19 cellular contexts compared by ENCODE assay signal in the genomic region with DNA sequence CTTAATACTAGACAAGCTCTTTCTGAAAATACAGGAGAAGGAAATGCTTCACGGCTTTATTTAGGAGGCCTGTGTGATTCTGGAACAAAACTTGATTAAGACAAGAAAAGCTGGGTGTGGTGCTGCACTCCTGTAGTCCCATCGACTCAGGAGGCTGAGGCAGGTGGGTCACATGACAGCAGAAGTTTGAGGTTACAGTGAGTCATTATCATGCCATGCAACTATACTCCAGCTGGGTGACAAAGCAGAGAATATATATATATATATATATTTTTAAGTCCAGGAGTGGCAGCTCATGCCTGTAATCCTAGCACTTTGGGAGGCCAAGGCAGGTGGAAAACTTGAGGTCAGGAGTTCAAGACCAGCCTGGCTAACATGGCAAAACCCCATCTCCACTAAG. TPM values are rescaled to one million over a fixed set of nuclear protein-coding genes. Genes with fewer than 3 reads are reported as not detected.
DNase-seq lines count a peak whose midpoint lies in the region; ATAC-seq and TF ChIP-seq lines count a peak whose summit lies in the region.
"Had no signal": no experiment of that assay in that cellular context is flagged by ENCODE, and none has a peak within 500 bp of the region (broad histone marks: within the 10 kb centered on the region; RNA-seq: fewer than 3 reads in every experiment).

No MANE protein-coding gene starts in this region.

- H3K79me2 ChIP-seq in HCT116 (ENCODE audit: insufficient read depth, low read length) = no peaks in the 10 kb centered on the region

- H3K9ac ChIP-seq in HCT116 (ENCODE audit: low read length) = 0 out of 2 replicates have a peak overlapping the region, but pooled peaks have one; percentile 8

- no peaks in the 10 kb centered on the region for H4K20me1 ChIP-seq in HCT116 (ENCODE audit: insufficient read depth)

- no peaks in the 10 kb centered on the region for H3K9me2 ChIP-seq in HCT116 (ENCODE audit: insufficient read depth)

- DNase-seq in Daoy (ENCODE audit: low read depth) (peak; percentile 70), HCT116 (ENCODE audit: low read depth, low spot score) (peak; percentile 59), RPMI7951 (ENCODE audit: low read depth) (peak; percentile 37), coronary artery (ENCODE audit: low spot score) (no peak), vagina (ENCODE audit: extremely low spot score in 2 of 2) (no peak)
- DNase-seq: activated CD4-positive, CD25-positive, alpha-beta regulatory T cell treated with anti-CD3 and anti-CD28 coated beads, Interleukin-2, amount 50 U/mL, for 72 hours; body of pancreas; DMS153; H7; Karpas-422; naive thymus-derived CD4-positive, alpha-beta T cell; NCI-H1694 treated with DMSO at 0.1 percent for 48 hours; RPMI8226; stimulated activated naive CD8-positive, alpha-beta T cell treated with anti-CD3 and anti-CD28 coated beads, Interleukin-15, amount 100 ng/mL, for 72 hours; T-helper 17 cell; uterus had no signal

- ATAC-seq in HCT116 = peak; percentile 92
- ATAC-seq in esophagus mucosa = peak; percentile 100
- ATAC-seq in GM21723 (IDR thresholded peaks at IDR 0.05; ENCODE audit: unreplicated experiment) = no peak
- ATAC-seq: body of pancreas; naive thymus-derived CD4-positive, alpha-beta T cell; stimulated activated naive CD8-positive, alpha-beta T cell treated with anti-CD3 and anti-CD28 coated beads, Interleukin-15, amount 100 ng/mL, for 72 hours; T-helper 17 cell had no signal

- H2AFZ ChIP-seq in HCT116 (ENCODE audit: low read depth, low read length, poor library complexity, severe bottlenecking) = peak overlapping the region; percentile 83

- POLR2A ChIA-PET in HCT116 (lab: Charles Lee) = no interaction called here

- no peak for TF ChIP-seq RAD21 in HCT116 (IDR thresholded peaks at IDR 0.05; ENCODE audit: low read depth)

- H3K9me3 ChIP-seq in HCT116 (ENCODE audit: control insufficient read depth in 1 of 2, insufficient read depth in 1 of 2, low read depth in 1 of 2, low read length in 2 of 2) (no peaks in the 10 kb centered on the region), vagina (peaks cover 4% of the 10 kb centered on the region)
- H3K9me3 ChIP-seq: body of pancreas, prostate gland, uterus had no signal

- TF ChIP-seq POLR2A in HCT116 (IDR thresholded peaks at IDR 0.05; ENCODE audit: borderline replicate concordance, extremely low read depth, insufficient read depth, insufficient read length) (no peak), vagina (IDR thresholded peaks at IDR 0.05) (no peak)

- H3K27ac ChIP-seq in HCT116 (ENCODE audit: low read depth, low read length) = peak overlapping the region; percentile 37; the same call in 1 of the 2 replicates
- no peak overlapping the region for H3K27ac ChIP-seq in coronary artery
- no peak overlapping the region for H3K27ac ChIP-seq in vagina
- H3K27ac ChIP-seq: body of pancreas, prostate gland, uterus had no signal

- H3K4me1 ChIP-seq in HCT116 (ENCODE audit: control insufficient read depth in 1 of 2, insufficient read depth in 2 of 2, low read length in 2 of 2) = peaks cover 7 to 16% of the 10 kb centered on the region in 2 experiments
- H3K4me1 ChIP-seq in vagina = no peaks in the 10 kb centered on the region
- H3K4me1 ChIP-seq: body of pancreas, prostate gland, uterus had no signal

- intact Hi-C loops in HCT116 (cut with micrococcal nuclease) = no loop called here
- intact Hi-C loops in vagina (cut with DNase I) = no loop called here

- peak overlapping the region; percentile 60 for H3K4me2 ChIP-seq in HCT116 (ENCODE audit: low read length)

- RAD21 ChIA-PET in HCT116 (lab: Charles Lee; ENCODE audit: low non-redundant PET in 1 of 2, low total read pairs in 2 of 2, uncharacterized antibody in 2 of 2, unreplicated experiment in 2 of 2) = no interaction called here

- CTCF ChIA-PET in HCT116 (lab: Charles Lee) = no interaction called here

- no peak for TF ChIP-seq CTCF in HCT116 (IDR thresholded peaks at IDR 0.05 in 2 of 3, conservative IDR thresholded peaks at IDR 0.05 in 1 of 3; ENCODE audit: borderline replicate concordance in 1 of 3, insufficient read depth in 1 of 3, low read depth in 2 of 3, low read length in 2 of 3)
- TF ChIP-seq CTCF in coronary artery (IDR thresholded peaks at IDR 0.05) = no peak
- TF ChIP-seq CTCF in vagina (IDR thresholded peaks at IDR 0.05) = no peak

- no TSS peak for BruUV-seq in HCT116 (replicated peaks; lab: Mats Ljungman, UMichigan)

- H3K4me3 ChIP-seq in HCT116 (replicated peaks in 1 of 2; ENCODE audit: low read depth in 1 of 2, low read length in 2 of 2) (no peak overlapping the region), coronary artery (no peak overlapping the region), vagina (no peak overlapping the region)
- H3K4me3 ChIP-seq: body of pancreas, prostate gland, uterus had no signal

- H3K36me3 ChIP-seq in HCT116 (ENCODE audit: control insufficient read depth in 1 of 2, insufficient read depth in 2 of 2, low read length in 2 of 2) (no peaks in the 10 kb centered on the region), vagina (no peaks in the 10 kb centered on the region)
- H3K36me3 ChIP-seq: prostate gland, uterus had no signal

- H3K27me3 ChIP-seq in HCT116 (ENCODE audit: insufficient read depth, low read length) (no peaks in the 10 kb centered on the region), vagina (no peaks in the 10 kb centered on the region)
- H3K27me3 ChIP-seq: body of pancreas, uterus had no signal

TF ChIP-seq in HCT116, 20 proteins besides CTCF, POLR2A, EP300 and RAD21 (continues in another document):
- TF ChIP-seq, protein P1, sequence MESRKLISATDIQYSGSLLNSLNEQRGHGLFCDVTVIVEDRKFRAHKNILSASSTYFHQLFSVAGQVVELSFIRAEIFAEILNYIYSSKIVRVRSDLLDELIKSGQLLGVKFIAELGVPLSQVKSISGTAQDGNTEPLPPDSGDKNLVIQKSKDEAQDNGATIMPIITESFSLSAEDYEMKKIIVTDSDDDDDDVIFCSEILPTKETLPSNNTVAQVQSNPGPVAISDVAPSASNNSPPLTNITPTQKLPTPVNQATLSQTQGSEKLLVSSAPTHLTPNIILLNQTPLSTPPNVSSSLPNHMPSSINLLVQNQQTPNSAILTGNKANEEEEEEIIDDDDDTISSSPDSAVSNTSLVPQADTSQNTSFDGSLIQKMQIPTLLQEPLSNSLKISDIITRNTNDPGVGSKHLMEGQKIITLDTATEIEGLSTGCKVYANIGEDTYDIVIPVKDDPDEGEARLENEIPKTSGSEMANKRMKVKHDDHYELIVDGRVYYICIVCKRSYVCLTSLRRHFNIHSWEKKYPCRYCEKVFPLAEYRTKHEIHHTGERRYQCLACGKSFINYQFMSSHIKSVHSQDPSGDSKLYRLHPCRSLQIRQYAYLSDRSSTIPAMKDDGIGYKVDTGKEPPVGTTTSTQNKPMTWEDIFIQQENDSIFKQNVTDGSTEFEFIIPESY (IDR thresholded peaks at IDR 0.05; ENCODE audit: extremely low read depth, insufficient replicate concordance, low read length) = no peak
- TF ChIP-seq POLR2AphosphoS5 (IDR thresholded peaks at IDR 0.05; ENCODE audit: low read depth, low read length) (peak; percentile 33; the same call in 1 of the 2 replicates), CBX3 (IDR thresholded peaks at IDR 0.05; ENCODE audit: low read depth) (peak; percentile 58; the same call in 1 of the 2 replicates), REST (IDR thresholded peaks at IDR 0.05; ENCODE audit: low read depth) (no peak), ZFX (IDR thresholded peaks at IDR 0.05) (no peak), ELF1 (IDR thresholded peaks at IDR 0.05; ENCODE audit: borderline replicate concordance, low read depth) (no peak), MAX (IDR thresholded peaks at IDR 0.05) (peak; percentile 52; the same call in 1 of the 2 replicates), TCF7L2 (IDR thresholded peaks at IDR 0.05; ENCODE audit: borderline replicate concordance, extremely low read depth, insufficient read depth, insufficient read length) (no peak), FOSL1 (IDR thresholded peaks at IDR 0.05; ENCODE audit: low read depth) (peak; percentile 64; the same call in 1 of the 2 replicates), ZNF274 (IDR thresholded peaks at IDR 0.05; ENCODE audit: low read depth, low read length) (no peak), SP1 (IDR thresholded peaks at IDR 0.05; ENCODE audit: low read depth) (peak; percentile 43; the same call in 1 of the 2 replicates)
- TF ChIP-seq, protein P2, sequence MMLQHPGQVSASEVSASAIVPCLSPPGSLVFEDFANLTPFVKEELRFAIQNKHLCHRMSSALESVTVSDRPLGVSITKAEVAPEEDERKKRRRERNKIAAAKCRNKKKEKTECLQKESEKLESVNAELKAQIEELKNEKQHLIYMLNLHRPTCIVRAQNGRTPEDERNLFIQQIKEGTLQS (IDR thresholded peaks at IDR 0.05) = no peak

RNA-seq across cellular contexts. Expression of gene SPIN1, which starts 33.1 kb away (rescaled TPM):
- 106 and 107 TPM in 2 replicates for total RNA-seq in Daoy (2014; rRNA removed; shearing (Covaris generic))
- total RNA-seq in HCT116 (2021; ENCODE audit: unreplicated experiment) (74.0 TPM), esophagus mucosa (37.2 TPM), vagina (72.9 TPM)
- 29.5 and 32.8 TPM in 2 replicates for polyA plus RNA-seq in HCT116 (2012)
- total RNA-seq in RPMI7951 (2014; rRNA removed; shearing (Covaris generic)) = 63.5 and 75.9 TPM in 2 replicates

Comparison
In these comparisons a context has a peak if more than half of its experiments do, and no peak if none do; other contexts are left out.
1. DNase-seq: peak in Daoy (single experiment), HCT116 (single experiment) and RPMI7951 (single experiment); none in coronary artery (single experiment) and vagina (0 of 2).